Comparison of ENCODE assay signal across 8 cellular contexts in the genomic region with DNA sequence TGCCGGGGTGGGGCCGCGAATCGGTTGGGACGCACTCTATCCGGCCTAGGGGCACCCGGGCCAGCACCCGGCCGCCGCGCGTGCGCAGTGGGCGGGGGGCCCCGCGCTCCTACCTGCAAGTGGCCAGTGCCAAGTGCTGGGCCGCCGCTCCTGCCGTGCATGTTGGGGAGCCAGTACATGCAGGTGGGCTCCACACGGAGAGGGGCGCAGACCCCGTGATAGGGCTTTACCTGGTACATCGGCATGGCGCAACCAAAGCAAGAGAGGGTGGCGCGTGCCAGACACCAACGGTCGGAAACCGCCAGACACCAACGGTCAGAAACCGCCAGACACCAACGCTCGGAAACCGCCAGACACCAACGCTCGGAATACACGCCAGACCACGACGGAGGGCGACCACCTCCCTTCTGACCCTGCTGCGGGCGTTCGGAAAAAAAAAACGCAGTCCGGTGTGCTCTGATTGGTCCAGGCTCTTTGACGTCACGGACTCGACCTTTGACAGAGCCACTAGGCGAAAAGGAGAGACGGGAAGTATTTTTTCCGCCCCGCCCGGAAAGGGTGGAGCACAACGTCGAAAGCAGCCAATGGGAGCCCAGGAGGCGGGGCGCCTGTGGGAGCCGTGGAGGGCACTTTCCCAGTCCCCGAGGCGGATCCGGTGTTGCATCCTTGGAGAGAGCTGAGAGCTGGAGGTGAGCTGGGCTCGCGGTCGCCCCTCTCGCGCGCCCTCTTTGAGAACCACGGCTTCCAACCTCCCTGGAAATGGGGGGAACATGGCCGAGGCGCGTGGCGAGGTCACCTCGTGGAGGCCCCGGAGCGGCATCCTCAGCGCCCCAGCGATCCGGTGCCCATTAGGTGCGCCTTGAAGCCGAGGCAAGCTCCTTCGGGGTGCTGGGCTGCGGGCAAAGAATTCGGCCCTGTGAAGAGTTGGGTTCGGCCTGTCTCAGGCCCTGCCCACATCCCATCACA. TPM values are rescaled to one million over a fixed set of nuclear protein-coding genes. Genes with fewer than 3 reads are reported as not detected.
A peak's percentile ranks its signal among the peaks of the same experiment; 100 is the strongest.
DNase-seq lines count a peak whose midpoint lies in the region; ATAC-seq and TF ChIP-seq lines count a peak whose summit lies in the region.
"Not testable (repeated sequence)": the region's sequence is repeated elsewhere in the genome, so short reads cannot be mapped to it uniquely, and the experiment has no call there.

No MANE protein-coding gene starts in this region.

- H3K36me3 ChIP-seq in HCT116 (ENCODE audit: control insufficient read depth in 1 of 2, insufficient read depth in 2 of 2, low read length in 2 of 2) = not testable (repeated sequence)

- H3K4me1 Mint-ChIP-seq in natural killer cell treated with Interleukin-12 subunit alpha and Interleukin-12 subunit beta and Interleukin-15 and Interleukin-18, amount 100 ng/mL, for 72 hours (ENCODE audit: low read depth in 2 of 2) = not testable (repeated sequence)

- POLR2A ChIA-PET in HCT116 (lab: Charles Lee) = not testable (repeated sequence)

- not testable (repeated sequence) for TF ChIP-seq CTCF in HCT116 (IDR thresholded peaks at IDR 0.05 in 2 of 3, conservative IDR thresholded peaks at IDR 0.05 in 1 of 3; ENCODE audit: borderline replicate concordance in 1 of 3, insufficient read depth in 1 of 3, low read depth in 2 of 3, low read length in 2 of 3); NB4 (IDR thresholded peaks at IDR 0.05; ENCODE audit: low read depth, low read length); fibroblast of pulmonary artery (IDR thresholded peaks at IDR 0.05; ENCODE audit: low read length, missing control alignments)

- intact Hi-C loops in HCT116 (cut with micrococcal nuclease) = not testable (repeated sequence)

- RAD21 ChIA-PET in HCT116 (lab: Charles Lee; ENCODE audit: low non-redundant PET in 1 of 2, low total read pairs in 2 of 2, uncharacterized antibody in 2 of 2, unreplicated experiment in 2 of 2) = not testable (repeated sequence)

- H3K27ac Mint-ChIP-seq in natural killer cell treated with Interleukin-12 subunit alpha and Interleukin-12 subunit beta and Interleukin-15 and Interleukin-18, amount 100 ng/mL, for 72 hours = peak overlapping the region; percentile 55 to 58

- H3K4me3 ChIP-seq in HCT116 (replicated peaks in 1 of 2; ENCODE audit: low read depth in 1 of 2, low read length in 2 of 2) = peak overlapping the region; percentile 52 to 55
- H3K4me3 ChIP-seq in NB4 (ENCODE audit: low read depth, low read length) = peak overlapping the region; percentile 69
- H3K4me3 ChIP-seq in fibroblast of pulmonary artery (replicated peaks; ENCODE audit: low read depth, low read length) = peak overlapping the region; percentile 58

- not testable (repeated sequence) for H3K27me3 Mint-ChIP-seq in natural killer cell treated with Interleukin-12 subunit alpha and Interleukin-12 subunit beta and Interleukin-15 and Interleukin-18, amount 100 ng/mL, for 72 hours

- H3K27me3 ChIP-seq in HCT116 (ENCODE audit: insufficient read depth, low read length) = not testable (repeated sequence)

- not testable (repeated sequence) for H3K36me3 Mint-ChIP-seq in natural killer cell treated with Interleukin-12 subunit alpha and Interleukin-12 subunit beta and Interleukin-15 and Interleukin-18, amount 100 ng/mL, for 72 hours

- H3K4me2 ChIP-seq in HCT116 (ENCODE audit: low read length) = peak overlapping the region; percentile 60

- not testable (repeated sequence) for H3K79me2 ChIP-seq in HCT116 (ENCODE audit: insufficient read depth, low read length)

- H3K9me2 ChIP-seq in HCT116 (ENCODE audit: insufficient read depth) = not testable (repeated sequence)

- TSS peak; percentile 86 for BruUV-seq in HCT116 (replicated peaks; lab: Mats Ljungman, UMichigan)

- H3K4me1 ChIP-seq in HCT116 (ENCODE audit: control insufficient read depth in 1 of 2, insufficient read depth in 2 of 2, low read length in 2 of 2) = not testable (repeated sequence)

- peak; percentile 34 for TF ChIP-seq POLR2A in HCT116 (IDR thresholded peaks at IDR 0.05; ENCODE audit: borderline replicate concordance, extremely low read depth, insufficient read depth, insufficient read length)
- TF ChIP-seq POLR2A in NB4 (IDR thresholded peaks at IDR 0.05; ENCODE audit: extremely low read depth, insufficient read length) = peak; percentile 68

- TF ChIP-seq RAD21 in HCT116 (IDR thresholded peaks at IDR 0.05; ENCODE audit: low read depth) = not testable (repeated sequence)

- CTCF ChIA-PET in HCT116 (lab: Charles Lee) = not testable (repeated sequence)

- peak; percentile 83 for ATAC-seq in HCT116
- ATAC-seq in natural killer cell treated with Interleukin-12 subunit alpha and Interleukin-12 subunit beta and Interleukin-15 and Interleukin-18, amount 100 ng/mL, for 72 hours = peak; percentile 93

- peak overlapping the region; percentile 77 for H3K4me3 Mint-ChIP-seq in natural killer cell treated with Interleukin-12 subunit alpha and Interleukin-12 subunit beta and Interleukin-15 and Interleukin-18, amount 100 ng/mL, for 72 hours

- H3K9me3 Mint-ChIP-seq in natural killer cell treated with Interleukin-12 subunit alpha and Interleukin-12 subunit beta and Interleukin-15 and Interleukin-18, amount 100 ng/mL, for 72 hours = not testable (repeated sequence)

- H3K9me3 ChIP-seq in HCT116 (ENCODE audit: control insufficient read depth in 1 of 2, insufficient read depth in 1 of 2, low read depth in 1 of 2, low read length in 2 of 2) = not testable (repeated sequence)

- DNase-seq in DMS53 (lab: John Stamatoyannopoulos, UW) (peak; percentile 93), HCT116 (ENCODE audit: low read depth, low spot score) (peak; percentile 70), NB4 (ENCODE audit: low read depth) (peak; percentile 93), SIG-M5 treated with dmso at 0.1 percent for 504 hours (lab: John Stamatoyannopoulos, UW; ENCODE audit: unreplicated experiment) (peak; percentile 61), fibroblast of pulmonary artery (ENCODE audit: low read depth) (peak; percentile 74)
- DNase-seq in activated effector memory CD4-positive, alpha-beta T cell treated with anti-CD3 and anti-CD28 coated beads, Interleukin-2, amount 50 U/mL, for 16 hours = peak; percentile 94
- peak; percentile 89 for DNase-seq in natural killer cell treated with Interleukin-12 subunit alpha and Interleukin-12 subunit beta and Interleukin-15 and Interleukin-18, amount 100 ng/mL, for 72 hours (ENCODE audit: low spot score)
- DNase-seq in stimulated activated CD8-positive, alpha-beta memory T cell treated with anti-CD3 and anti-CD28 coated beads, Interleukin-4, amount 100 ng/mL, for 48 hours = peak; percentile 85

- H2AFZ ChIP-seq in HCT116 (ENCODE audit: low read depth, low read length, poor library complexity, severe bottlenecking) = not testable (repeated sequence)

- H4K20me1 ChIP-seq in HCT116 (ENCODE audit: insufficient read depth) = not testable (repeated sequence)

- H3K27ac ChIP-seq in HCT116 (ENCODE audit: low read depth, low read length) = peak overlapping the region; percentile 74

- peak overlapping the region; percentile 68 for H3K9ac ChIP-seq in HCT116 (ENCODE audit: low read length)

TF ChIP-seq in HCT116, 20 proteins besides CTCF, POLR2A, EP300 and RAD21:
- TF ChIP-seq POLR2AphosphoS5 (IDR thresholded peaks at IDR 0.05; ENCODE audit: low read depth, low read length) (peak; percentile 72), SIN3A (IDR thresholded peaks at IDR 0.05; ENCODE audit: low read depth) (peak; percentile 48; the same call in 1 of the 2 replicates), SP1 (IDR thresholded peaks at IDR 0.05; ENCODE audit: low read depth) (peak; percentile 46; the same call in 1 of the 2 replicates)
- TF ChIP-seq, protein P1, sequence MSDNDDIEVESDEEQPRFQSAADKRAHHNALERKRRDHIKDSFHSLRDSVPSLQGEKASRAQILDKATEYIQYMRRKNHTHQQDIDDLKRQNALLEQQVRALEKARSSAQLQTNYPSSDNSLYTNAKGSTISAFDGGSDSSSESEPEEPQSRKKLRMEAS (IDR thresholded peaks at IDR 0.05) = peak; percentile 27; the same call in 1 of the 2 replicates

RNA-seq across cellular contexts. Expression of gene GTF2IRD2, which starts 39.0 kb away (rescaled TPM):
- 9.2 TPM for total RNA-seq in HCT116 (2021; ENCODE audit: unreplicated experiment)
- polyA plus RNA-seq in HCT116 (2012) = 7.5 and 8.4 TPM in 2 replicates
- 10 to 100 TPM; 13.0 to 14.8 TPM for total RNA-seq in natural killer cell treated with Interleukin-12 subunit alpha and Interleukin-12 subunit beta and Interleukin-15 and Interleukin-18, amount 100 ng/mL, for 72 hours

Comparison
In these comparisons a context has a peak if more than half of its experiments do, and no peak if none do; other contexts are left out.
1. Peak in every context shown above with its lines: DNase-seq, ATAC-seq, H3K4me3 ChIP-seq and H3K27ac ChIP-seq.